Comparison of ENCODE assay signal across 8 cellular contexts in the genomic region with DNA sequence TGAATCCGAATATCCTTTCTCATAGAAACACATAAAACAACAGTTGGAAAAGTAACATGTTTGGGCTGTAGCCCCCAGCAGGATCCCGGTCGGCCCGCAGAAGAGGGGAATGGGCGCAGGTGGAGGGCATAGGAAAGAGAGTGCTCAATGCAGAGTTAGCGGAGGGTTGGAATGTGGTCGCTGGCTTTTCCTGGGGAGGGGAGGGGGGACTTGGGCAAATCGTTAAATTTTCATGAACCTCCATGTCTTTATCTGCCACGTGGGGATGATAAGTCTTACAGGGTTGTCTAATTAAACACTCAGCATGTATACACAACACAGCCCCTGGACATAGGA. TPM values are rescaled to one million over a fixed set of nuclear protein-coding genes. Genes with fewer than 3 reads are reported as not detected.
DNase-seq lines count a peak whose midpoint lies in the region; ATAC-seq and TF ChIP-seq lines count a peak whose summit lies in the region.

No MANE protein-coding gene starts in this region.

- DNase-seq in DND-41: no peak
- DNase-seq in NT2/D1 (ENCODE audit: low read depth, low spot score): no peak
- DNase-seq in endothelial cell (ENCODE audit: low spot score): no peak
- DNase-seq in ovary: no peak
- DNase-seq in SKM-1 treated with dmso at 0.1 percent for 144 hours (lab: John Stamatoyannopoulos, UW; ENCODE audit: unreplicated experiment): no peak

- no peaks in the 10 kb centered on the region for H3K27me3 ChIP-seq in DND-41 (ENCODE audit: insufficient read depth, low read length, poor library complexity)
- peaks cover 37% of the 10 kb centered on the region for H3K27me3 ChIP-seq in NT2/D1 (ENCODE audit: insufficient read depth, insufficient read length)
- no peaks in the 10 kb centered on the region for H3K27me3 ChIP-seq in ovary

- peaks cover 6% of the 10 kb centered on the region for H3K79me2 ChIP-seq in DND-41 (ENCODE audit: insufficient read depth, low read length)

- WGBS in ovary, 3 donors: 3 to 5% (median 4%) methylated on average over 9 of the region's 9 CpGs

- H3K27ac ChIP-seq in DND-41 (ENCODE audit: low read length) (peak overlapping the region; percentile 81), ovary (no peak overlapping the region)

- H3K9me3 Mint-ChIP-seq in endothelial cell (ENCODE audit: unreplicated experiment): no peaks in the 10 kb centered on the region

- H4K20me1 ChIP-seq in DND-41 (ENCODE audit: insufficient read depth, low read length): no peaks in the 10 kb centered on the region

- peak overlapping the region; percentile 91 for H3K4me3 Mint-ChIP-seq in endothelial cell (ENCODE audit: unreplicated experiment)

- TF ChIP-seq CTCF in DND-41 (IDR thresholded peaks at IDR 0.05; ENCODE audit: borderline replicate concordance, extremely low read depth, low read length, poor library complexity, severe bottlenecking) (no peak), endothelial cell (IDR thresholded peaks at IDR 0.05; ENCODE audit: unreplicated experiment) (no peak), ovary (IDR thresholded peaks at IDR 0.05) (no peak)

- H3K4me3 ChIP-seq in DND-41 (ENCODE audit: low read depth in 1 of 2, low read length in 2 of 2) (peak overlapping the region; percentile 71 to 87; a peak in 3 of 4 replicates), NT2/D1 (ENCODE audit: insufficient read length, low read depth) (peak overlapping the region; percentile 56), ovary (peak overlapping the region; percentile 80)

- H3K4me1 ChIP-seq in DND-41 (ENCODE audit: insufficient read depth, low read length) (peaks cover 32% of the 10 kb centered on the region), NT2/D1 (ENCODE audit: insufficient read depth, insufficient read length) (peaks cover 2% of the 10 kb centered on the region), ovary (ENCODE audit: insufficient read depth) (no peaks in the 10 kb centered on the region)

- H3K27me3 Mint-ChIP-seq in endothelial cell (ENCODE audit: unreplicated experiment): peaks cover 2% of the 10 kb centered on the region

- H3K27ac Mint-ChIP-seq in endothelial cell (ENCODE audit: unreplicated experiment): no peak overlapping the region

- peaks cover 24% of the 10 kb centered on the region for H3K4me1 Mint-ChIP-seq in endothelial cell (ENCODE audit: unreplicated experiment)

- peak overlapping the region; percentile 90 for H2AFZ ChIP-seq in DND-41 (ENCODE audit: low read depth, low read length)

- TF ChIP-seq POLR2A in ovary (IDR thresholded peaks at IDR 0.05): no peak

- H3K36me3 ChIP-seq in DND-41 (ENCODE audit: insufficient read depth, low read length) (peaks cover 10% of the 10 kb centered on the region), NT2/D1 (ENCODE audit: insufficient read depth, insufficient read length, low read length) (no peaks in the 10 kb centered on the region), ovary (no peaks in the 10 kb centered on the region)

- ATAC-seq in DND-41 (ENCODE audit: insufficient read depth, low read depth): peak; percentile 0; the same call in 2 of the 3 replicates
- ATAC-seq in GM21786 (IDR thresholded peaks at IDR 0.05; ENCODE audit: unreplicated experiment): no peak
- no peak for ATAC-seq in HG02970 (IDR thresholded peaks at IDR 0.05; ENCODE audit: low FRiP score, unreplicated experiment)
- ATAC-seq in GM18873 (IDR thresholded peaks at IDR 0.05; ENCODE audit: low FRiP score, unreplicated experiment): no peak

- intact Hi-C loops in ovary (cut with DNase I): no loop called here

- peak overlapping the region; percentile 87 for H3K4me2 ChIP-seq in DND-41 (ENCODE audit: insufficient read depth, low read length)

- no peaks in the 10 kb centered on the region for H3K9me3 ChIP-seq in DND-41 (ENCODE audit: insufficient read depth, low read length, severe bottlenecking)
- no peaks in the 10 kb centered on the region for H3K9me3 ChIP-seq in NT2/D1 (ENCODE audit: insufficient read depth, low read length)
- H3K9me3 ChIP-seq in ovary: no peaks in the 10 kb centered on the region

- TF ChIP-seq EP300 in ovary (IDR thresholded peaks at IDR 0.05): no peak

- H3K9ac ChIP-seq in DND-41 (ENCODE audit: low read depth, low read length): peak overlapping the region; percentile 74
- H3K9ac ChIP-seq in NT2/D1 (ENCODE audit: insufficient read length, low read depth): peak overlapping the region; percentile 32

- H3K36me3 Mint-ChIP-seq in endothelial cell (ENCODE audit: low read depth, unreplicated experiment): no peaks in the 10 kb centered on the region

RNA-seq across cellular contexts. Expression of gene SLC46A3, which starts 0.4 kb away (rescaled TPM):
- total RNA-seq in endothelial cell (ENCODE audit: unreplicated experiment) (7.7 TPM), ovary (10 to 100 TPM in 1 of 7 donors, 1 to 10 TPM in 6; 3.3 to 16.1 (median 6.8) TPM)
- 10 to 100 TPM in 1 of 2 donors, 1 to 10 TPM in 1; 5.2 to 44.9 TPM for polyA plus RNA-seq in ovary
